In genomic region chr1:228102791-228103620, GRCh38 we compare ENCODE assay signal across 1 cellular context.
TF ChIP-seq lines count a peak whose summit lies in the region.

Gene C1orf35 (minus strand): TSS chr1:228103325. CDS start chr1:228103227, 98 bp downstream.

TF ChIP-seq in HepG2, 621 proteins besides CTCF, POLR2A, EP300 and RAD21 (continued from another document):
- TF ChIP-seq TIGD3 (CRISPR knock-in tag; IDR thresholded peaks at IDR 0.05; ENCODE audit: borderline replicate concordance), result no peak
